Comparison of ENCODE assay signal across 7 cellular contexts in genomic region chrX:15336023-15336413, GRCh38. TPM values are rescaled to one million over a fixed set of nuclear protein-coding genes. Genes with fewer than 3 reads are reported as not detected.
DNase-seq lines count a peak whose midpoint lies in the region; ATAC-seq and TF ChIP-seq lines count a peak whose summit lies in the region.

No MANE protein-coding gene starts in this region.

- peak overlapping the region; percentile 53 to 74 for H3K4me3 ChIP-seq in foreskin fibroblast (ENCODE audit: low read depth in 1 of 2, low read length in 2 of 2)
- H3K4me3 ChIP-seq in psoas muscle, result peak overlapping the region; percentile 73

- TF ChIP-seq CTCF in foreskin fibroblast (IDR thresholded peaks at IDR 0.05; ENCODE audit: low read depth, low read length) (no peak), psoas muscle (IDR thresholded peaks at IDR 0.05) (no peak)

- DNase-seq in NCI-H460 (ENCODE audit: extremely low read depth, low read depth) (peak; percentile 3), foreskin fibroblast (peak; percentile 24 to 56), psoas muscle (no peak), SIG-M5 (lab: John Stamatoyannopoulos, UW) (no peak), occipital lobe (lab: John Stamatoyannopoulos, UW) (no peak)
- peak; percentile 14 for DNase-seq in activated T-helper 1 cell treated with anti-CD3 and anti-CD28 coated beads, Interleukin-12 subunit alpha, Interleukin-12 subunit beta, Interleukin-2, Interleukin-4 antibody, amounts not matched to agents 30 ng/mL and 10 ng/mL and 1 ng/mL, durations not matched to agents 14 hours and 24 hours and 36 hours (ENCODE audit: low spot score)

- WGBS in psoas muscle, 3 donors, result 0 to 32% (median 1%) methylated on average over 10 of the region's 10 CpGs

- peak overlapping the region; percentile 88 for H3K27ac Mint-ChIP-seq in activated T-helper 1 cell treated with anti-CD3 and anti-CD28 coated beads, Interleukin-12 subunit alpha, Interleukin-12 subunit beta, Interleukin-2, Interleukin-4 antibody, amounts not matched to agents 30 ng/mL and 10 ng/mL and 1 ng/mL, durations not matched to agents 14 hours and 24 hours and 36 hours

- H3K4me3 Mint-ChIP-seq in activated T-helper 1 cell treated with anti-CD3 and anti-CD28 coated beads, Interleukin-12 subunit alpha, Interleukin-12 subunit beta, Interleukin-2, Interleukin-4 antibody, amounts not matched to agents 30 ng/mL and 10 ng/mL and 1 ng/mL, durations not matched to agents 14 hours and 24 hours and 36 hours, result peak overlapping the region; percentile 91

- H3K27me3 ChIP-seq in psoas muscle (ENCODE audit: insufficient read depth in 3 of 3, low read length in 2 of 3), result no peaks in the 10 kb centered on the region

- no peaks in the 10 kb centered on the region for H3K9me3 Mint-ChIP-seq in activated T-helper 1 cell treated with anti-CD3 and anti-CD28 coated beads, Interleukin-12 subunit alpha, Interleukin-12 subunit beta, Interleukin-2, Interleukin-4 antibody, amounts not matched to agents 30 ng/mL and 10 ng/mL and 1 ng/mL, durations not matched to agents 14 hours and 24 hours and 36 hours

- intact Hi-C loops in activated T-helper 1 cell treated with anti-CD3 and anti-CD28 coated beads, Interleukin-12 subunit alpha, Interleukin-12 subunit beta, Interleukin-2, Interleukin-4 antibody, amounts not matched to agents 30 ng/mL and 10 ng/mL and 1 ng/mL, durations not matched to agents 14 hours and 24 hours and 36 hours (cut with micrococcal nuclease), result loop anchor here (5.0 to 10.0 kb wide), 6 partner anchors 181 to 1681 kb away; partner anchors contain the start of genes CA5B, GEMIN8, OFD1 and TCEANC
- intact Hi-C loops in psoas muscle (cut with DNase I), result loop anchor here in 1 of 2 donors (10.0 kb wide), 1 partner anchor 339 kb away; no protein-coding TSS in a partner anchor

- H3K27me3 Mint-ChIP-seq in activated T-helper 1 cell treated with anti-CD3 and anti-CD28 coated beads, Interleukin-12 subunit alpha, Interleukin-12 subunit beta, Interleukin-2, Interleukin-4 antibody, amounts not matched to agents 30 ng/mL and 10 ng/mL and 1 ng/mL, durations not matched to agents 14 hours and 24 hours and 36 hours (ENCODE audit: insufficient read depth), result peaks cover 3% of the 10 kb centered on the region

- H3K27ac ChIP-seq in psoas muscle, result peak overlapping the region; percentile 84

- peaks cover 0 to 8% of the 10 kb centered on the region in 2 donors for H3K36me3 ChIP-seq in psoas muscle (ENCODE audit: insufficient read depth in 1 of 2, low read depth in 1 of 2)

- peaks cover 14% of the 10 kb centered on the region for H3K4me1 Mint-ChIP-seq in activated T-helper 1 cell treated with anti-CD3 and anti-CD28 coated beads, Interleukin-12 subunit alpha, Interleukin-12 subunit beta, Interleukin-2, Interleukin-4 antibody, amounts not matched to agents 30 ng/mL and 10 ng/mL and 1 ng/mL, durations not matched to agents 14 hours and 24 hours and 36 hours (ENCODE audit: low read depth)

- ATAC-seq in GM18861 (IDR thresholded peaks at IDR 0.05; ENCODE audit: unreplicated experiment) (peak; percentile 2), psoas muscle (peak in 3 of 4 donors; percentile 7 to 13 (median 12))

- H3K36me3 Mint-ChIP-seq in activated T-helper 1 cell treated with anti-CD3 and anti-CD28 coated beads, Interleukin-12 subunit alpha, Interleukin-12 subunit beta, Interleukin-2, Interleukin-4 antibody, amounts not matched to agents 30 ng/mL and 10 ng/mL and 1 ng/mL, durations not matched to agents 14 hours and 24 hours and 36 hours (ENCODE audit: low read depth), result peaks cover 9% of the 10 kb centered on the region

- peaks cover 24% of the 10 kb centered on the region for H3K4me1 ChIP-seq in psoas muscle

- no peaks in the 10 kb centered on the region for H3K9me3 ChIP-seq in psoas muscle

RNA-seq across cellular contexts. Expression of gene PIGA, which starts 0.7 kb away (rescaled TPM):
- 19.9 and 23.9 TPM in 2 replicates for total RNA-seq in NCI-H460 (2014; rRNA removed; shearing (Covaris generic))
- polyA plus RNA-seq in NCI-H460 (2014; cell fraction: nucleus; rRNA removed), result 16.1 and 26.2 TPM in 2 replicates
- 23.9 and 25.4 TPM in 2 replicates for total RNA-seq in activated T-helper 1 cell treated with anti-CD3 and anti-CD28 coated beads, Interleukin-12 subunit alpha, Interleukin-12 subunit beta, Interleukin-2, Interleukin-4 antibody, amounts not matched to agents 30 ng/mL and 10 ng/mL and 1 ng/mL, durations not matched to agents 14 hours and 24 hours and 36 hours
- total RNA-seq in psoas muscle (1 to 10 TPM; 2.6 to 5.8 (median 3.6) TPM), occipital lobe (13.1 TPM)
- 1 to 10 TPM; 1.9 to 3.3 (median 2.7) TPM for polyA plus RNA-seq in psoas muscle

RNA-seq across cellular contexts. Expression of gene ASB11, which starts 20.6 kb away (rescaled TPM):
- total RNA-seq in NCI-H460 (2014; rRNA removed; shearing (Covaris generic)), result not detected in 2 replicates
- polyA plus RNA-seq in NCI-H460 (2014; cell fraction: nucleus; rRNA removed), result not detected in 2 replicates
- not detected in 2 replicates for total RNA-seq in activated T-helper 1 cell treated with anti-CD3 and anti-CD28 coated beads, Interleukin-12 subunit alpha, Interleukin-12 subunit beta, Interleukin-2, Interleukin-4 antibody, amounts not matched to agents 30 ng/mL and 10 ng/mL and 1 ng/mL, durations not matched to agents 14 hours and 24 hours and 36 hours
- total RNA-seq in psoas muscle, result 10 to 100 TPM; 26.9 to 53.4 (median 47.6) TPM
- polyA plus RNA-seq in psoas muscle, result 10 to 100 TPM in 1 of 3 donors, 1 to 10 TPM in 2; 1.5 to 10.4 (median 6.5) TPM
- total RNA-seq in occipital lobe, result not detected

RNA-seq across cellular contexts. Expression of gene VEGFD, which starts 48.2 kb away (rescaled TPM):
- 2.3 and 2.9 TPM in 2 replicates for total RNA-seq in NCI-H460 (2014; rRNA removed; shearing (Covaris generic))
- 5.6 and 6.7 TPM in 2 replicates for polyA plus RNA-seq in NCI-H460 (2014; cell fraction: nucleus; rRNA removed)
- not detected in 2 replicates for total RNA-seq in activated T-helper 1 cell treated with anti-CD3 and anti-CD28 coated beads, Interleukin-12 subunit alpha, Interleukin-12 subunit beta, Interleukin-2, Interleukin-4 antibody, amounts not matched to agents 30 ng/mL and 10 ng/mL and 1 ng/mL, durations not matched to agents 14 hours and 24 hours and 36 hours
- total RNA-seq in psoas muscle (1 to 10 TPM; 4.1 to 8.4 (median 6.5) TPM), occipital lobe (not detected)
- 1 to 10 TPM; 1.2 to 8.4 (median 7.2) TPM for polyA plus RNA-seq in psoas muscle

Comparison
In these comparisons a context has a peak if more than half of its experiments do, and no peak if none do; other contexts are left out.
1. DNase-seq: peak in NCI-H460 (single experiment), activated T-helper 1 cell treated with anti-CD3 and anti-CD28 coated beads, Interleukin-12 subunit alpha, Interleukin-12 subunit beta, Interleukin-2, Interleukin-4 antibody, amounts not matched to agents 30 ng/mL and 10 ng/mL and 1 ng/mL, durations not matched to agents 14 hours and 24 hours and 36 hours (single experiment) and foreskin fibroblast (2 of 2); none in psoas muscle (0 of 2), SIG-M5 (single experiment) and occipital lobe (single experiment).
2. RNA of gene ASB11, which starts 20.6 kb away (total RNA-seq): 26.9 to 53.4 TPM in psoas muscle; not detected in NCI-H460, not detected in activated T-helper 1 cell treated with anti-CD3 and anti-CD28 coated beads, Interleukin-12 subunit alpha, Interleukin-12 subunit beta, Interleukin-2, Interleukin-4 antibody, amounts not matched to agents 30 ng/mL and 10 ng/mL and 1 ng/mL, durations not matched to agents 14 hours and 24 hours and 36 hours and not detected in occipital lobe (single experiment); every median in the first group is over 10 times any median in the second.